15 cellular contexts compared by ENCODE assay signal in the genomic region with DNA sequence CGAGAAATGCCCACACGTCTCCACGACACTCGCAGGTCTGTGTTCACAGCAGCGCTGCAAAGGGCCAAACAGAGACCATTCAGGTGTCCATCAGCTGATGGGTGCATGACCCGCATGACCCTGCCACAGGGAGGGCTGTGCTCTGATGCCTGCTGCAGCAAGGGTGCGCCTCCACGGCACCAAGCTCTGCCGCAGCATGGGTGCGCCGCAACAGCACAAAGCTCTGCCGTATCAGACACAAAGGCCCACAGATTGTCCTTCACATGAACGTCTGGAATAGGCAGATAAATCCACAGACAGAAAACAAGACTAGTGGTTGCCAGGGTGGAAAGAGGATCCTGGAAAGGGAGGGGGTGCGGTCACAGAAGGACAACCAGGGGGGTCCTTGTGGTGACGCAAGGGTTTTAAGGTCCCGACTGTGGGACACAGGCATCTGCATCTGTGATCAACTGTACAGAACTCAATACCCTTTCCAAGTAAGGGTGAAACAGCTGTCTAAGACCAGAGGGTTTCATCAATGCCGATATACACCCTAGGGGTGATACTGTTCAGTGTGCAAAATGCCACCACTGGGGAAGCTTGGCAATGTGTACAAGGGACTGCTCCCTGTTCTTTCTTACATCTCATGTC.
A peak's percentile ranks its signal among the peaks of the same experiment; 100 is the strongest.
DNase-seq lines count a peak whose midpoint lies in the region; ATAC-seq, FAIRE-seq and TF ChIP-seq lines count a peak whose summit lies in the region.
"Had no signal": no experiment of that assay in that cellular context is flagged by ENCODE, and none has a peak within 500 bp of the region (broad histone marks: within the 10 kb centered on the region; RNA-seq: fewer than 3 reads in every experiment).

No MANE protein-coding gene starts in this region.

- H2BK20ac ChIP-seq in H1 (ENCODE audit: low read length): no peak overlapping the region

- ATAC-seq in omental fat pad (ENCODE audit: low FRiP score): no peak
- no peak for ATAC-seq in SK-N-SH treated with all-trans-retinoic acid at 6 μM for 48 hours
- no peak for ATAC-seq in upper lobe of left lung (ENCODE audit: low FRiP score in 2 of 2)
- ATAC-seq: sciatic nerve had no signal

- H4K91ac ChIP-seq in H1 (replicated peaks; ENCODE audit: insufficient read length, low read length) (no peak overlapping the region), neuronal stem cell (ENCODE audit: low read depth, low read length, poor library complexity) (no peak overlapping the region)

- H3K4me1 ChIP-seq in BLaER1 treated with 17β-estradiol and CSF1 and Interleukin-3, amounts not matched to agents 10 nM and 100 nM: peaks cover 83 to 100% (median 96%) of the 10 kb centered on the region in 10 experiments
- H3K4me1 ChIP-seq in H1 (replicated peaks in 1 of 4; ENCODE audit: control insufficient read depth in 3 of 4, insufficient read depth in 4 of 4, low read length in 3 of 4): peaks cover 0 to 20% (median 9%) of the 10 kb centered on the region in 4 experiments; a peak in 5 of 7 replicates
- peaks cover 0 to 22% of the 10 kb centered on the region in 2 donors for H3K4me1 ChIP-seq in neuronal stem cell (ENCODE audit: control insufficient read depth in 2 of 2, insufficient read depth in 1 of 2, low read depth in 1 of 2, low read length in 2 of 2)
- H3K4me1 ChIP-seq in upper lobe of left lung: peaks cover 22 to 59% (median 28%) of the 10 kb centered on the region in 4 donors

- peaks cover 100% of the 10 kb centered on the region in 11 experiments for H4K20me1 ChIP-seq in BLaER1 treated with 17β-estradiol and CSF1 and Interleukin-3, amounts not matched to agents 10 nM and 100 nM
- peaks cover 61 to 66% of the 10 kb centered on the region in 2 experiments for H4K20me1 ChIP-seq in H1 (replicated peaks in 1 of 2; ENCODE audit: control insufficient read depth in 1 of 2, insufficient read depth in 2 of 2, low read length in 2 of 2)

- no peak for TF ChIP-seq POLR2A in H1 (IDR thresholded peaks at IDR 0.05; ENCODE audit: control extremely low read depth in 1 of 2, low read depth in 2 of 2, low read length in 2 of 2)
- no peak for TF ChIP-seq POLR2A in upper lobe of left lung (IDR thresholded peaks at IDR 0.05)

- CTCF ChIA-PET in H1 (lab: Charles Lee; ENCODE audit: partially characterized antibody): interaction anchor here (0.8 to 3.0 kb wide), 7 partner anchors 11 to 102 kb away, joined by 3 to 13 read pairs (median 3); no protein-coding TSS in a partner anchor

- peak overlapping the region in 1 of 11 experiments; percentile 17; a peak in 1 of 22 replicates for H3K27ac ChIP-seq in BLaER1 treated with 17β-estradiol and CSF1 and Interleukin-3, amounts not matched to agents 10 nM and 100 nM
- no peak overlapping the region for H3K27ac ChIP-seq in H1 (ENCODE audit: low read depth, low read length)
- no peak overlapping the region for H3K27ac ChIP-seq in neuronal stem cell (replicated peaks; ENCODE audit: low read length)
- peak overlapping the region in 2 of 4 donors; percentile 7 to 10 for H3K27ac ChIP-seq in upper lobe of left lung
- H3K27ac ChIP-seq: uterus had no signal

- H3K56ac ChIP-seq in H1 (replicated peaks; ENCODE audit: insufficient read length, low read depth, low read length): no peak overlapping the region

- 92% methylated on average over 17 of the region's 17 CpGs; no CpG with 5 or more reads in 1 of the 2 experiments for WGBS in H1 (ENCODE audit: extremely low coverage in 1 of 2, insufficient coverage in 1 of 2, insufficient read length in 1 of 2, insufficient replicate concordance in 2 of 2, low coverage in 1 of 2, low lambda C conversion rate in 2 of 2, missing lambda C conversion rate in 1 of 2), 2 experiments
- no CpG with 5 or more reads among the region's 17 CpGs for WGBS in neuronal stem cell (ENCODE audit: extremely low coverage in 2 of 2, insufficient read length in 2 of 2, insufficient replicate concordance in 1 of 2), 2 donors
- 84 to 86% methylated on average over 12 to 17 of the region's 17 CpGs for WGBS in upper lobe of left lung, 2 donors

- H2BK15ac ChIP-seq in H1 (ENCODE audit: low read length): peak overlapping the region; percentile 29; the same call in 1 of the 2 replicates
- no peak overlapping the region for H2BK15ac ChIP-seq in neuronal stem cell (ENCODE audit: low read length)

- no peak overlapping the region for H2AFZ ChIP-seq in H1 (ENCODE audit: low read length)
- H2AFZ ChIP-seq in neuronal stem cell (ENCODE audit: low read length): no peak overlapping the region

- no peak for TF ChIP-seq RAD21 in H1 (IDR thresholded peaks at IDR 0.05 in 1 of 2, conservative IDR thresholded peaks at IDR 0.05 in 1 of 2; ENCODE audit: low read depth in 2 of 2, low read length in 2 of 2)

- H2BK5ac ChIP-seq in H1 (ENCODE audit: low read depth, low read length) (no peak overlapping the region), neuronal stem cell (ENCODE audit: low read length) (no peak overlapping the region)

- POLR2A ChIA-PET in H1 (lab: Charles Lee; ENCODE audit: partially characterized antibody): interaction anchor here (1.1 to 2.0 kb wide), 3 partner anchors 8 to 27 kb away, joined by 3 to 4 read pairs (median 4); no protein-coding TSS in a partner anchor

- H2AK5ac ChIP-seq in H1 (ENCODE audit: low read depth, low read length) (0 out of 2 replicates have a peak overlapping the region, but pooled peaks have one; percentile 34), neuronal stem cell (ENCODE audit: low read depth, low read length) (no peak overlapping the region)

- H3K4ac ChIP-seq in H1 (replicated peaks; ENCODE audit: insufficient read length, low read depth, low read length) (no peak overlapping the region), neuronal stem cell (ENCODE audit: low read length) (no peak overlapping the region)

- no peak for TF ChIP-seq EP300 in H1 (IDR thresholded peaks at IDR 0.05; ENCODE audit: borderline replicate concordance in 1 of 2, low read depth in 2 of 2, low read length in 2 of 2)
- no peak for TF ChIP-seq EP300 in upper lobe of left lung (IDR thresholded peaks at IDR 0.05)

- DNase-seq in OCI-M1 (lab: John Stamatoyannopoulos, UW) (peak; percentile 37), H1 (ENCODE audit: low read depth in 1 of 2, low spot score in 2 of 2) (no peak), neuronal stem cell (ENCODE audit: low spot score) (no peak), omental fat pad (ENCODE audit: low spot score) (no peak), upper lobe of left lung (no peak)
- no peak for DNase-seq in stimulated activated CD4-positive, alpha-beta T cell treated with anti-CD3 and anti-CD28 coated beads, Interleukin-1b, Interleukin-23, amount 100 ng/mL, for 48 hours
- DNase-seq: amniotic stem cell, BE2C, NCI-H774, uterus had no signal

- TF ChIP-seq CTCF in H1 (IDR thresholded peaks at IDR 0.05; ENCODE audit: control extremely low read depth in 1 of 3, insufficient read depth in 1 of 3, low read depth in 1 of 3, low read length in 3 of 3) (no peak), omental fat pad (IDR thresholded peaks at IDR 0.05) (no peak), upper lobe of left lung (IDR thresholded peaks at IDR 0.05) (no peak)

- H3K23ac ChIP-seq in H1 (ENCODE audit: insufficient read length): no peak overlapping the region
- peak overlapping the region; percentile 71 for H3K23ac ChIP-seq in neuronal stem cell (ENCODE audit: low read depth, low read length, poor library complexity)

- H4K8ac ChIP-seq in H1 (ENCODE audit: extremely low read depth, insufficient read depth, low read length) (no peak overlapping the region), neuronal stem cell (ENCODE audit: low read depth, low read length) (no peak overlapping the region)

- H3K18ac ChIP-seq in H1 (ENCODE audit: extremely low read depth, low read length): no peak overlapping the region
- H3K18ac ChIP-seq in neuronal stem cell (ENCODE audit: low read length): peak overlapping the region; percentile 12

- FAIRE-seq in H1 (lab: Jason Lieb, UNC): no peak
- FAIRE-seq: G401.6 had no signal

- H3K9me3 ChIP-seq in BLaER1 treated with 17β-estradiol and CSF1 and Interleukin-3, amounts not matched to agents 10 nM and 100 nM (replicated peaks in 1 of 11): no peaks in the 10 kb centered on the region
- H3K9me3 ChIP-seq in H1 (ENCODE audit: insufficient read depth in 2 of 2, low read depth in 1 of 2, low read length in 1 of 2) (no peaks in the 10 kb centered on the region), neuronal stem cell (replicated peaks in 1 of 2; ENCODE audit: control insufficient read depth in 2 of 2, insufficient read depth in 1 of 2, low read depth in 1 of 2, low read length in 2 of 2) (peaks cover 0 to 1% of the 10 kb centered on the region in 2 donors), upper lobe of left lung (no peaks in the 10 kb centered on the region)
- H3K9me3 ChIP-seq: BE2C, uterus had no signal

- H2BK12ac ChIP-seq in H1 (ENCODE audit: low read depth, low read length) (no peak overlapping the region), neuronal stem cell (ENCODE audit: low read length) (no peak overlapping the region)

- H3K27me3 ChIP-seq in BLaER1 treated with 17β-estradiol and CSF1 and Interleukin-3, amounts not matched to agents 10 nM and 100 nM: no peaks in the 10 kb centered on the region
- no peaks in the 10 kb centered on the region for H3K27me3 ChIP-seq in H1 (replicated peaks in 1 of 4; ENCODE audit: control insufficient read depth in 3 of 4, extremely low read depth in 1 of 4, insufficient read depth in 3 of 4, low read length in 3 of 4)
- no peaks in the 10 kb centered on the region for H3K27me3 ChIP-seq in neuronal stem cell (ENCODE audit: control insufficient read depth in 3 of 3, insufficient read depth in 3 of 3, low read depth in 1 of 3, low read length in 3 of 3)
- H3K27me3 ChIP-seq in upper lobe of left lung: no peaks in the 10 kb centered on the region
- H3K27me3 ChIP-seq: BE2C, uterus had no signal

- H2BK120ac ChIP-seq in H1 (replicated peaks; ENCODE audit: low read depth, low read length): no peak overlapping the region
- H2BK120ac ChIP-seq in neuronal stem cell (ENCODE audit: low read depth, low read length): no peak overlapping the region

- H3K79me1 ChIP-seq in H1 (ENCODE audit: low read depth, low read length): peaks cover 47% of the 10 kb centered on the region
- H3K79me1 ChIP-seq in neuronal stem cell (ENCODE audit: low read depth, low read length): peaks cover 58% of the 10 kb centered on the region

- H3K23me2 ChIP-seq in H1 (ENCODE audit: low read depth, low read length): no peaks in the 10 kb centered on the region

- H3K79me2 ChIP-seq in H1 (ENCODE audit: control insufficient read depth in 1 of 2, insufficient read depth in 2 of 2, low read length in 2 of 2): peaks cover 48 to 100% of the 10 kb centered on the region in 2 experiments

- H3K14ac ChIP-seq in H1 (ENCODE audit: insufficient read length) (no peak overlapping the region), neuronal stem cell (ENCODE audit: low read length) (no peak overlapping the region)

- H3K9ac ChIP-seq in BLaER1 treated with 17β-estradiol and CSF1 and Interleukin-3, amounts not matched to agents 10 nM and 100 nM: peak overlapping the region in 2 of 11 experiments; percentile 7 to 12; a peak in 1 of 22 replicates
- H3K9ac ChIP-seq in H1 (replicated peaks in 1 of 4; ENCODE audit: extremely low read depth in 1 of 4, low read depth in 3 of 4, low read length in 3 of 4): no peak overlapping the region
- H3K9ac ChIP-seq in neuronal stem cell (ENCODE audit: low read depth, low read length, poor library complexity): peak overlapping the region; percentile 33

- peak overlapping the region; percentile 37 to 91 (median 75) for H3K4me2 ChIP-seq in BLaER1 treated with 17β-estradiol and CSF1 and Interleukin-3, amounts not matched to agents 10 nM and 100 nM
- H3K4me2 ChIP-seq in H1 (ENCODE audit: insufficient read depth in 1 of 2, low read depth in 2 of 2, low read length in 2 of 2) (no peak overlapping the region), neuronal stem cell (ENCODE audit: insufficient read depth, low read length, poor library complexity, severe bottlenecking) (no peak overlapping the region)

- H3K36me3 ChIP-seq in BLaER1 treated with 17β-estradiol and CSF1 and Interleukin-3, amounts not matched to agents 10 nM and 100 nM: peaks cover 20 to 71% (median 57%) of the 10 kb centered on the region in 11 experiments
- H3K36me3 ChIP-seq in H1 (ENCODE audit: control insufficient read depth in 2 of 4, insufficient read depth in 4 of 4, low read length in 3 of 4) (no peaks in the 10 kb centered on the region), neuronal stem cell (replicated peaks in 1 of 2; ENCODE audit: control insufficient read depth in 2 of 2, insufficient read depth in 2 of 2, low read length in 2 of 2) (peaks cover 2 to 49% of the 10 kb centered on the region in 2 donors), upper lobe of left lung (peaks cover 0 to 10% (median 3%) of the 10 kb centered on the region in 4 donors)
- H3K36me3 ChIP-seq: uterus had no signal

- H3K4me3 ChIP-seq in BLaER1 treated with 17β-estradiol and CSF1 and Interleukin-3, amounts not matched to agents 10 nM and 100 nM: no peak overlapping the region
- H3K4me3 ChIP-seq in H1 (ENCODE audit: extremely low read depth in 1 of 4, insufficient read depth in 2 of 4, low read depth in 3 of 4, low read length in 4 of 4): no peak overlapping the region
- H3K4me3 ChIP-seq in neuronal stem cell (ENCODE audit: low read length in 2 of 2): no peak overlapping the region
- no peak overlapping the region for H3K4me3 ChIP-seq in upper lobe of left lung
- H3K4me3 ChIP-seq: lung, uterus had no signal

- H4K5ac ChIP-seq in H1 (ENCODE audit: insufficient read length, low read depth, low read length): no peak overlapping the region

Comparison
In these comparisons a context has a peak if more than half of its experiments do, and no peak if none do; other contexts are left out.
1. H3K4me2 ChIP-seq: peak in BLaER1 treated with 17β-estradiol and CSF1 and Interleukin-3, amounts not matched to agents 10 nM and 100 nM (11 of 11); none in H1 (0 of 2) and neuronal stem cell (single experiment).